Comparison of ENCODE assay signal across 17 cellular contexts in the genomic region with DNA sequence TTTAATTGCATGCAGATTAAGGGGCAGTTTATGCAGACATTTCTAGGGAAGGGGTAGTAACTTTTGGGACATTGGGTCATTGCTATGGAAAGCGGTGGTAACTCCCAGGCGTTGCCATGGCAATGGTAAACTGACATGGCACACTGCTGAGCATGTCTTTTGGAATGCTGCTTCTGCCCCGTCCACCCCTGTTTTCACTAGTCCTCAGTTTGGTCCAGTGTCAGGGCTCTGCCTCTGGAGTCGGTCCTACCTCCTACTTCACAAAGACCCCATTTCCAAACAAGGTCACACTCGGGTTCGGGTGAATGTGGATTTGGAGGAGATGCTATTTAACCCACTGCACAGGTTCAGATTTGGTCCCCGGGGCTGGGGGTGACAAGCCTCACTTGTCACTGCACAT. TPM values are rescaled to one million over a fixed set of nuclear protein-coding genes. Genes with fewer than 3 reads are reported as not detected.
A peak's percentile ranks its signal among the peaks of the same experiment; 100 is the strongest.
DNase-seq lines count a peak whose midpoint lies in the region; ATAC-seq, FAIRE-seq and TF ChIP-seq lines count a peak whose summit lies in the region.
"Had no signal": no experiment of that assay in that cellular context is flagged by ENCODE, and none has a peak within 500 bp of the region (broad histone marks: within the 10 kb centered on the region; RNA-seq: fewer than 3 reads in every experiment).

No MANE protein-coding gene starts in this region.

- no peak overlapping the region for H3K23ac ChIP-seq in IMR-90 (ENCODE audit: low read depth, low read length)

- peak overlapping the region; percentile 13 for H2AFZ ChIP-seq in IMR-90 (replicated peaks; ENCODE audit: low read length, poor library complexity)
- H2AFZ ChIP-seq: PC-9 had no signal

- H2BK15ac ChIP-seq in IMR-90 (ENCODE audit: low read depth, low read length), result no peak overlapping the region

- no peaks in the 10 kb centered on the region for H4K20me1 ChIP-seq in IMR-90 (ENCODE audit: insufficient read depth, low read length)

- no peak for TF ChIP-seq POLR2A in IMR-90 (IDR thresholded peaks at IDR 0.05; ENCODE audit: low read depth, low read length)

- FAIRE-seq in pancreas (lab: Jason Lieb, UNC), result no peak
- FAIRE-seq: HTR-8/SVneo had no signal

- H3K9me1 ChIP-seq in IMR-90 (ENCODE audit: insufficient read depth, low read length), result no peaks in the 10 kb centered on the region; the same call in 1 of the 2 replicates

- H2AK9ac ChIP-seq in IMR-90 (replicated peaks; ENCODE audit: low read depth, low read length, poor library complexity), result no peak overlapping the region

- in situ Hi-C loops in IMR-90 (cut with MboI; ENCODE audit: low sequenced_read_pairs), result loop anchor here (5.0 kb wide), 1 partner anchor 277 kb away; no protein-coding TSS in a partner anchor

- TF ChIP-seq CTCF in IMR-90 (conservative IDR thresholded peaks at IDR 0.05; ENCODE audit: low read depth, low read length), result no peak
- TF ChIP-seq CTCF in brain (conservative IDR thresholded peaks at IDR 0.05), result no peak
- TF ChIP-seq CTCF in left lung (IDR thresholded peaks at IDR 0.05), result no peak
- TF ChIP-seq CTCF in pancreas (IDR thresholded peaks at IDR 0.05), result no peak

- peak overlapping the region in 1 of 5 experiments; percentile 56 for H3K4me3 Mint-ChIP-seq in brain
- no peak overlapping the region for H3K4me3 Mint-ChIP-seq in activated CD4-positive, alpha-beta memory T cell treated with anti-CD3 and anti-CD28 coated beads, Interleukin-2, amount 10 ng/mL, durations not matched to agents 7 days and 5 days
- H3K4me3 Mint-ChIP-seq: B cell; CD4-positive, CD25-positive, alpha-beta regulatory T cell had no signal

- no peak overlapping the region for H3K9ac ChIP-seq in IMR-90 (ENCODE audit: low read depth, low read length)

- POLR2A ChIA-PET in IMR-90 (lab: Charles Lee; ENCODE audit: unreplicated experiment), result no interaction called here
- POLR2A ChIA-PET in activated CD4-positive, alpha-beta memory T cell treated with anti-CD3 and anti-CD28 coated beads, Interleukin-2, amount 10 ng/mL, durations not matched to agents 7 days and 5 days (lab: Charles Lee), result no interaction called here

- no peaks in the 10 kb centered on the region for H3K79me1 ChIP-seq in IMR-90 (ENCODE audit: low read depth in 1 of 2, low read length in 2 of 2)

- H2BK120ac ChIP-seq in IMR-90 (ENCODE audit: low read depth, low read length), result no peak overlapping the region

- no peak overlapping the region for H3K4me3 ChIP-seq in IMR-90 (ENCODE audit: insufficient read depth, low read depth, low read length)
- H3K4me3 ChIP-seq in left lung, result no peak overlapping the region
- H3K4me3 ChIP-seq in pancreas, result no peak overlapping the region
- H3K4me3 ChIP-seq: PC-9 had no signal

- H3K36me3 Mint-ChIP-seq in brain, result no peaks in the 10 kb centered on the region
- H3K36me3 Mint-ChIP-seq in activated CD4-positive, alpha-beta memory T cell treated with anti-CD3 and anti-CD28 coated beads, Interleukin-2, amount 10 ng/mL, durations not matched to agents 7 days and 5 days (ENCODE audit: low read depth), result no peaks in the 10 kb centered on the region
- H3K36me3 Mint-ChIP-seq: CD4-positive, CD25-positive, alpha-beta regulatory T cell had no signal

- no CpG with 5 or more reads among the region's 7 CpGs for WGBS in IMR-90 (ENCODE audit: extremely low coverage in 2 of 2, insufficient read length in 1 of 2), 2 experiments
- WGBS in pancreas, 2 donors, result 77 to 82% methylated on average over 7 of the region's 7 CpGs

- TF ChIP-seq RAD21 in IMR-90 (IDR thresholded peaks at IDR 0.05; ENCODE audit: low read length), result no peak

- H2AK5ac ChIP-seq in IMR-90 (ENCODE audit: low read depth, low read length), result peak overlapping the region; percentile 7; the same call in 1 of the 2 replicates

- no peak overlapping the region for H4K5ac ChIP-seq in IMR-90 (ENCODE audit: low read depth, low read length)

- no TSS peak for BruUV-seq in IMR-90 (replicated peaks; lab: Mats Ljungman, UMichigan)

- H4K8ac ChIP-seq in IMR-90 (ENCODE audit: low read depth in 2 of 2, low read length in 2 of 2), result no peak overlapping the region

- CTCF ChIA-PET in IMR-90 (lab: Yijun Ruan, JAX), result no interaction called here
- CTCF ChIA-PET in activated CD4-positive, alpha-beta memory T cell treated with anti-CD3 and anti-CD28 coated beads, Interleukin-2, amount 10 ng/mL, durations not matched to agents 7 days and 5 days (lab: Charles Lee), result no interaction called here

- H3K27me3 ChIP-seq in IMR-90 (ENCODE audit: control insufficient read depth, insufficient read depth, low read length) (0 out of 2 replicates have a peak, but pooled peaks cover 4% of the 10 kb centered on the region), left lung (no peaks in the 10 kb centered on the region), pancreas (no peaks in the 10 kb centered on the region)

- H3K27ac ChIP-seq in IMR-90 (ENCODE audit: insufficient read depth, low read length) (no peak overlapping the region), left lung (no peak overlapping the region), pancreas (no peak overlapping the region)
- H3K27ac ChIP-seq: HL-60, PC-9 had no signal

- H3K9me3 ChIP-seq in IMR-90 (ENCODE audit: control insufficient read depth, insufficient read depth, low read length) (no peaks in the 10 kb centered on the region), left lung (no peaks in the 10 kb centered on the region), pancreas (no peaks in the 10 kb centered on the region)

- H4K91ac ChIP-seq in IMR-90 (ENCODE audit: insufficient read depth, low read depth, low read length), result no peak overlapping the region

- H3K18ac ChIP-seq in IMR-90 (ENCODE audit: low read depth, low read length), result no peak overlapping the region

- peak overlapping the region in 3 of 5 experiments; percentile 18 to 74 (median 55) for H3K27ac Mint-ChIP-seq in brain
- no peak overlapping the region for H3K27ac Mint-ChIP-seq in activated CD4-positive, alpha-beta memory T cell treated with anti-CD3 and anti-CD28 coated beads, Interleukin-2, amount 10 ng/mL, durations not matched to agents 7 days and 5 days
- H3K27ac Mint-ChIP-seq: B cell had no signal

- no peak overlapping the region for H2BK20ac ChIP-seq in IMR-90 (ENCODE audit: low read depth, low read length)

- no peak overlapping the region for H3K4me2 ChIP-seq in IMR-90 (ENCODE audit: low read depth, low read length)
- H3K4me2 ChIP-seq: PC-9 had no signal

- no peak overlapping the region for H3K4ac ChIP-seq in IMR-90 (ENCODE audit: low read depth, low read length)

- peaks cover 38% of the 10 kb centered on the region for H3K4me1 Mint-ChIP-seq in brain
- peaks cover 5% of the 10 kb centered on the region for H3K4me1 Mint-ChIP-seq in activated CD4-positive, alpha-beta memory T cell treated with anti-CD3 and anti-CD28 coated beads, Interleukin-2, amount 10 ng/mL, durations not matched to agents 7 days and 5 days

- ATAC-seq in IMR-90 (ENCODE audit: low read depth), result 0 out of 2 replicates have a peak, but pooled peaks have one; percentile 10
- no peak for ATAC-seq in left lung
- no peak for ATAC-seq in pancreas
- ATAC-seq: HCT116 had no signal

- no peaks in the 10 kb centered on the region for H3K27me3 Mint-ChIP-seq in brain
- H3K27me3 Mint-ChIP-seq in activated CD4-positive, alpha-beta memory T cell treated with anti-CD3 and anti-CD28 coated beads, Interleukin-2, amount 10 ng/mL, durations not matched to agents 7 days and 5 days, result peaks cover 1% of the 10 kb centered on the region

- DNase-seq in IMR-90 (peak; percentile 26), mesenteric fat pad (ENCODE audit: low spot score) (peak; percentile 75), left lung (no peak), pancreas (no peak), NCI-H1092 (lab: John Stamatoyannopoulos, UW) (no peak)
- DNase-seq in activated CD4-positive, alpha-beta memory T cell treated with anti-CD3 and anti-CD28 coated beads, Interleukin-2, amount 10 ng/mL, durations not matched to agents 7 days and 5 days, result no peak
- DNase-seq: ACHN; CD4-positive, CD25-positive, alpha-beta regulatory T cell; NCI-H146; NCI-H2081; NCI-H524; PC-9 had no signal

- dilution Hi-C loops in IMR-90 (cut with HindIII; ENCODE audit: low sequenced_read_pairs, unreplicated experiment), result no loop called here

- H3K56ac ChIP-seq in IMR-90 (ENCODE audit: extremely low read depth, insufficient read depth, low read length), result no peak overlapping the region

- no peak overlapping the region for H2BK5ac ChIP-seq in IMR-90 (ENCODE audit: low read depth, low read length, poor library complexity, severe bottlenecking)

- no peak overlapping the region for H3K14ac ChIP-seq in IMR-90 (replicated peaks; ENCODE audit: low read depth, low read length)

- intact Hi-C loops in IMR-90 (cut with micrococcal nuclease), result no loop called here
- intact Hi-C loops in left lung (cut with DNase I), result no loop called here
- intact Hi-C loops in pancreas (cut with DNase I), result loop anchor here in 1 of 3 donors (10.0 kb wide), 1 partner anchor 114 kb away; no protein-coding TSS in a partner anchor

- peaks cover 0 to 21% (median 10%) of the 10 kb centered on the region in 5 experiments for H3K9me3 Mint-ChIP-seq in brain
- no peaks in the 10 kb centered on the region for H3K9me3 Mint-ChIP-seq in activated CD4-positive, alpha-beta memory T cell treated with anti-CD3 and anti-CD28 coated beads, Interleukin-2, amount 10 ng/mL, durations not matched to agents 7 days and 5 days
- H3K9me3 Mint-ChIP-seq: CD4-positive, CD25-positive, alpha-beta regulatory T cell had no signal

- H3K36me3 ChIP-seq in IMR-90 (ENCODE audit: control insufficient read depth, insufficient read depth, low read length), result no peaks in the 10 kb centered on the region
- no peaks in the 10 kb centered on the region for H3K36me3 ChIP-seq in left lung
- H3K36me3 ChIP-seq in pancreas, result no peaks in the 10 kb centered on the region

- peaks cover 3% of the 10 kb centered on the region for H3K4me1 ChIP-seq in IMR-90 (ENCODE audit: control insufficient read depth, insufficient read depth, low read length)
- H3K4me1 ChIP-seq in left lung, result peaks cover 0 to 3% of the 10 kb centered on the region in 2 donors
- H3K4me1 ChIP-seq in pancreas, result no peaks in the 10 kb centered on the region

RNA-seq across cellular contexts. Expression of gene IL34, which starts 2.9 kb away (rescaled TPM):
- 1.1 and 1.3 TPM in 2 replicates for total RNA-seq in IMR-90 (2012; rRNA removed)
- polyA plus RNA-seq in IMR-90 (2012; rRNA removed), result 2.0 and 2.5 TPM in 2 replicates
- polyA plus RNA-seq in IMR-90 (2012; cell fraction: cytosol; rRNA removed), result 2.1 and 4.5 TPM in 2 replicates
- 2.3 and 2.9 TPM in 2 replicates for polyA plus RNA-seq in IMR-90 (2012; cell fraction: nucleus; rRNA removed; ENCODE audit: low replicate concordance)
- 6.7 TPM for polyA plus RNA-seq in brain (ENCODE audit: insufficient read depth, low read depth, low replicate concordance)
- total RNA-seq in mesenteric fat pad, result 2.4 TPM
- 1 to 10 TPM; 2.1 to 4.1 TPM for total RNA-seq in left lung
- total RNA-seq in activated CD4-positive, alpha-beta memory T cell treated with anti-CD3 and anti-CD28 coated beads, Interleukin-2, amount 10 ng/mL, durations not matched to agents 7 days and 5 days, result not detected
- 1 to 10 TPM in 4 of 6 donors, under 1 TPM in 2; 0.51 to 3.9 (median 1.2) TPM for total RNA-seq in pancreas
- 1 to 10 TPM; 2.6 to 2.7 TPM for polyA plus RNA-seq in pancreas
- total RNA-seq: B cell; CD4-positive, CD25-positive, alpha-beta regulatory T cell; PC-9 had no signal
- polyA plus RNA-seq: CD4-positive, CD25-positive, alpha-beta regulatory T cell had no signal

RNA-seq across cellular contexts. Expression of gene MTSS2, which starts 36.6 kb away (rescaled TPM):
- total RNA-seq in IMR-90 (2012; rRNA removed), result 8.9 and 9.1 TPM in 2 replicates
- 86.2 and 108 TPM in 2 replicates for polyA plus RNA-seq in IMR-90 (2012; rRNA removed)
- 69.9 and 88.4 TPM in 2 replicates for polyA plus RNA-seq in IMR-90 (2012; cell fraction: cytosol; rRNA removed)
- polyA plus RNA-seq in IMR-90 (2012; cell fraction: nucleus; rRNA removed; ENCODE audit: low replicate concordance), result 148 and 251 TPM in 2 replicates
- 231 TPM for polyA plus RNA-seq in brain (ENCODE audit: insufficient read depth, low read depth, low replicate concordance)
- 50.3 TPM for total RNA-seq in mesenteric fat pad
- total RNA-seq in left lung, result 10 to 100 TPM; 58.1 to 96.3 TPM
- total RNA-seq in activated CD4-positive, alpha-beta memory T cell treated with anti-CD3 and anti-CD28 coated beads, Interleukin-2, amount 10 ng/mL, durations not matched to agents 7 days and 5 days, result 1 to 10 TPM; 3.3 TPM
- 10 to 100 TPM in 2 of 6 donors, 1 to 10 TPM in 4; 5.0 to 17.3 (median 8.5) TPM for total RNA-seq in pancreas
- 10 to 100 TPM; 34.3 to 39.1 TPM for polyA plus RNA-seq in pancreas
- polyA plus RNA-seq: CD4-positive, CD25-positive, alpha-beta regulatory T cell had no signal

Comparison
In these comparisons a context has a peak if more than half of its experiments do, and no peak if none do; other contexts are left out.
1. DNase-seq: peak in IMR-90 (single experiment) and mesenteric fat pad (single experiment); none in left lung (0 of 2), activated CD4-positive, alpha-beta memory T cell treated with anti-CD3 and anti-CD28 coated beads, Interleukin-2, amount 10 ng/mL, durations not matched to agents 7 days and 5 days (single experiment), pancreas (0 of 6) and NCI-H1092 (single experiment).